10 cellular contexts compared by ENCODE assay signal in the genomic region with DNA sequence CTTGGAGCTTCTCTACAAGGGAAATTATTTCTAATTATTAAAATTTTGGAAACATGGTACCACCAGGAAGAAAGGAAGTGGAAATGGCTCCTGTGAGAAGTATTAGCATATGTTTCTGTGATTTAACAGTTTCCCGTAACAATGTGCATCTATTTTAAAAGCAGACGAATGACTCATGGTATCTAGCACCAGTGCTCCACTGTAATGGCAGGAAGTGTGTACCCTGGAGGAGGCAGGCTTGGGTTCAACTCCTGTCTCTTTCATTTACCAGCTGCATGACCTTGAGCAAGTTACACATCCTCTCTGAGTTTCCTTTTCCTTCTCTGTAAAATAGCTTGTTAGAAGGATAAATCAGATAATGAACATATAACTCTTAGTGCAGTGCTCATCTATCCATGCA. TPM values are rescaled to one million over a fixed set of nuclear protein-coding genes. Genes with fewer than 3 reads are reported as not detected.
DNase-seq lines count a peak whose midpoint lies in the region; ATAC-seq and TF ChIP-seq lines count a peak whose summit lies in the region.
"Had no signal": no experiment of that assay in that cellular context is flagged by ENCODE, and none has a peak within 500 bp of the region (broad histone marks: within the 10 kb centered on the region; RNA-seq: fewer than 3 reads in every experiment).

No MANE protein-coding gene starts in this region.

- CTCF ChIA-PET in mammary epithelial cell (lab: Charles Lee; ENCODE audit: low non-redundant PET): no interaction called here

- H3F3A ChIP-seq in neural progenitor cell (ENCODE audit: low read depth): peaks cover 19% of the 10 kb centered on the region

- no peak overlapping the region for H3K27ac Mint-ChIP-seq in CD14-positive monocyte
- H3K27ac Mint-ChIP-seq in neural progenitor cell: no peak overlapping the region
- H3K27ac Mint-ChIP-seq in T-helper 2 cell treated with Interferon-gamma antibody and Interleukin-4, amounts not matched to agents 5 μg/mL and 100 μg/mL, for 36 hours: no peak overlapping the region

- TF ChIP-seq CTCF in mammary epithelial cell (conservative IDR thresholded peaks at IDR 0.05 in 1 of 2, IDR thresholded peaks at IDR 0.05 in 1 of 2; ENCODE audit: extremely low read depth in 1 of 2, insufficient read depth in 1 of 2, low read depth in 1 of 2, low read length in 2 of 2) (no peak), osteoblast (IDR thresholded peaks at IDR 0.05; ENCODE audit: extremely low read depth, low read depth, low read length) (no peak), CD14-positive monocyte (IDR thresholded peaks at IDR 0.05) (no peak), neural progenitor cell (IDR thresholded peaks at IDR 0.05) (no peak), GM13976 (IDR thresholded peaks at IDR 0.05; ENCODE audit: borderline replicate concordance, control extremely low read depth, extremely low read depth, insufficient read depth, missing control alignments) (no peak)

- H3K4me1 Mint-ChIP-seq in CD14-positive monocyte (peaks cover 21% of the 10 kb centered on the region), neural progenitor cell (peaks cover 31% of the 10 kb centered on the region)
- peaks cover 20% of the 10 kb centered on the region for H3K4me1 Mint-ChIP-seq in T-helper 2 cell treated with Interferon-gamma antibody and Interleukin-4, amounts not matched to agents 5 μg/mL and 100 μg/mL, for 36 hours (ENCODE audit: low read depth)

- 76% methylated on average over 2 of the region's 2 CpGs for WGBS in mammary epithelial cell (ENCODE audit: low coverage, missing lambda C conversion rate)

- peaks cover 0 to 4% (median 0%) of the 10 kb centered on the region in 7 donors for H3K9me3 Mint-ChIP-seq in CD14-positive monocyte
- no peaks in the 10 kb centered on the region for H3K9me3 Mint-ChIP-seq in neural progenitor cell
- H3K9me3 Mint-ChIP-seq in T-helper 2 cell treated with Interferon-gamma antibody and Interleukin-4, amounts not matched to agents 5 μg/mL and 100 μg/mL, for 36 hours: no peaks in the 10 kb centered on the region

- H3K9me3 ChIP-seq in mammary epithelial cell (replicated peaks; ENCODE audit: insufficient read depth, low read length): no peaks in the 10 kb centered on the region
- no peaks in the 10 kb centered on the region for H3K9me3 ChIP-seq in osteoblast (ENCODE audit: low read depth, low read length)
- H3K9me3 ChIP-seq in neural progenitor cell (ENCODE audit: low read depth): no peaks in the 10 kb centered on the region

- dilution Hi-C loops in mammary epithelial cell (cut with HindIII; ENCODE audit: low sequenced_read_pairs): loop anchor here (5.0 kb wide), 1 partner anchor 86 kb away; no protein-coding TSS in a partner anchor

- H4K20me1 ChIP-seq in mammary epithelial cell (ENCODE audit: insufficient read depth, low read length) (no peaks in the 10 kb centered on the region), osteoblast (ENCODE audit: insufficient read depth, low read length) (no peaks in the 10 kb centered on the region), neural progenitor cell (ENCODE audit: low read depth) (no peaks in the 10 kb centered on the region)

- no peak overlapping the region for H3K4me3 Mint-ChIP-seq in CD14-positive monocyte
- no peak overlapping the region for H3K4me3 Mint-ChIP-seq in neural progenitor cell
- H3K4me3 Mint-ChIP-seq in T-helper 2 cell treated with Interferon-gamma antibody and Interleukin-4, amounts not matched to agents 5 μg/mL and 100 μg/mL, for 36 hours: no peak overlapping the region
- H3K4me3 Mint-ChIP-seq: IgD-negative memory B cell had no signal

- in situ Hi-C loops in mammary epithelial cell (cut with MboI; ENCODE audit: low sequenced_read_pairs in 2 of 2): no loop called here
- in situ Hi-C loops in GM13976 (cut with MboI; ENCODE audit: low sequenced_read_pairs, unreplicated experiment): no loop called here

- H3K36me3 Mint-ChIP-seq in CD14-positive monocyte (no peaks in the 10 kb centered on the region), neural progenitor cell (no peaks in the 10 kb centered on the region)
- no peaks in the 10 kb centered on the region for H3K36me3 Mint-ChIP-seq in T-helper 2 cell treated with Interferon-gamma antibody and Interleukin-4, amounts not matched to agents 5 μg/mL and 100 μg/mL, for 36 hours (ENCODE audit: low read depth)

- intact Hi-C loops in mammary epithelial cell (cut with micrococcal nuclease) (no loop called here), CD14-positive monocyte (cut with micrococcal nuclease) (no loop called here)

- no peak overlapping the region for H3K27ac ChIP-seq in mammary epithelial cell (ENCODE audit: insufficient read depth, low read depth, low read length)
- H3K27ac ChIP-seq in osteoblast (ENCODE audit: low read depth, low read length): peak overlapping the region; percentile 4
- H3K27ac ChIP-seq in neural progenitor cell: no peak overlapping the region

- H3K4me3 ChIP-seq in mammary epithelial cell (replicated peaks in 1 of 3; ENCODE audit: insufficient read depth in 1 of 3, low read depth in 2 of 3, low read length in 3 of 3): no peak overlapping the region
- no peak overlapping the region for H3K4me3 ChIP-seq in osteoblast (ENCODE audit: insufficient read depth, low read length)
- no peak overlapping the region for H3K4me3 ChIP-seq in neural progenitor cell

- peak; percentile 33 for ATAC-seq in GM21825 (IDR thresholded peaks at IDR 0.05; ENCODE audit: unreplicated experiment)

- H3K79me2 ChIP-seq in mammary epithelial cell (ENCODE audit: insufficient read depth, low read length) (no peaks in the 10 kb centered on the region), osteoblast (ENCODE audit: insufficient read depth, low read length) (no peaks in the 10 kb centered on the region), neural progenitor cell (ENCODE audit: low read depth) (no peaks in the 10 kb centered on the region)

- no peaks in the 10 kb centered on the region for H3K36me3 ChIP-seq in mammary epithelial cell (ENCODE audit: insufficient read depth, low read length)
- H3K36me3 ChIP-seq in osteoblast (ENCODE audit: insufficient read depth, low read length): no peaks in the 10 kb centered on the region
- H3K36me3 ChIP-seq in neural progenitor cell: no peaks in the 10 kb centered on the region

- no TSS peak for BruUV-seq in mammary epithelial cell (replicated peaks; lab: Mats Ljungman, UMichigan)

- H2AFZ ChIP-seq in mammary epithelial cell (ENCODE audit: low read depth, low read length) (no peak overlapping the region), osteoblast (ENCODE audit: low read length) (no peak overlapping the region), neural progenitor cell (replicated peaks) (no peak overlapping the region)

- H3K27me3 Mint-ChIP-seq in CD14-positive monocyte (ENCODE audit: low read depth in 3 of 3): peaks cover 0 to 5% (median 4%) of the 10 kb centered on the region in 3 donors
- H3K27me3 Mint-ChIP-seq in neural progenitor cell (ENCODE audit: insufficient read depth, low read depth): peaks cover 7% of the 10 kb centered on the region
- peaks cover 12% of the 10 kb centered on the region for H3K27me3 Mint-ChIP-seq in T-helper 2 cell treated with Interferon-gamma antibody and Interleukin-4, amounts not matched to agents 5 μg/mL and 100 μg/mL, for 36 hours (ENCODE audit: low read depth)
- H3K27me3 Mint-ChIP-seq: IgD-negative memory B cell had no signal

- H3K4me2 ChIP-seq in mammary epithelial cell (ENCODE audit: insufficient read depth, low read depth, low read length) (no peak overlapping the region), osteoblast (ENCODE audit: insufficient read depth, low read length) (no peak overlapping the region), neural progenitor cell (no peak overlapping the region)

- DNase-seq in NCI-H69 (lab: John Stamatoyannopoulos, UW) (peak; percentile 70), mammary epithelial cell (peak; percentile 28), osteoblast (ENCODE audit: insufficient read length, low spot score, missing footprints) (peak; percentile 88), CD14-positive monocyte (ENCODE audit: low spot score) (no peak), neural progenitor cell (ENCODE audit: low spot score) (no peak), GM13976 (ENCODE audit: low spot score) (no peak)
- DNase-seq in T-helper 2 cell treated with Interferon-gamma antibody and Interleukin-4, amounts not matched to agents 5 μg/mL and 100 μg/mL, for 36 hours (ENCODE audit: low spot score): no peak
- DNase-seq: effector memory CD4-positive, alpha-beta T cell had no signal

- H3K9ac ChIP-seq in mammary epithelial cell (ENCODE audit: insufficient read depth, low read length): no peak overlapping the region
- H3K9ac ChIP-seq in neural progenitor cell: no peak overlapping the region

- H3K27me3 ChIP-seq in mammary epithelial cell (ENCODE audit: insufficient read depth, low read length) (peaks cover 2% of the 10 kb centered on the region), osteoblast (ENCODE audit: insufficient read depth, low read length) (no peaks in the 10 kb centered on the region), neural progenitor cell (no peaks in the 10 kb centered on the region)

- H3K4me1 ChIP-seq in mammary epithelial cell (ENCODE audit: insufficient read depth, low read length) (peaks cover 13% of the 10 kb centered on the region), osteoblast (ENCODE audit: insufficient read depth, low read length) (peaks cover 29% of the 10 kb centered on the region), neural progenitor cell (peaks cover 22% of the 10 kb centered on the region)

RNA-seq across cellular contexts. Expression of a gene that starts 41.0 kb away (rescaled TPM):
- total RNA-seq in mammary epithelial cell: 1 to 10 TPM in 1 of 2 donors, not detected in 1; 1.5 TPM
- polyA plus RNA-seq in mammary epithelial cell: not detected
- not detected for polyA minus RNA-seq in mammary epithelial cell
- 39.8 and 72.5 TPM in 2 replicates for total RNA-seq in osteoblast
- not detected for polyA plus RNA-seq in CD14-positive monocyte
- 7.6 and 9.4 TPM in 2 replicates for total RNA-seq in neural progenitor cell (ENCODE audit: low replicate concordance)

Comparison
In these comparisons a context has a peak if more than half of its experiments do, and no peak if none do; other contexts are left out.
1. DNase-seq: peak in NCI-H69 (single experiment), mammary epithelial cell (single experiment) and osteoblast (single experiment); none in CD14-positive monocyte (single experiment), neural progenitor cell (single experiment), GM13976 (single experiment) and T-helper 2 cell treated with Interferon-gamma antibody and Interleukin-4, amounts not matched to agents 5 μg/mL and 100 μg/mL, for 36 hours (single experiment).